8 cellular contexts compared by ENCODE assay signal in the genomic region with DNA sequence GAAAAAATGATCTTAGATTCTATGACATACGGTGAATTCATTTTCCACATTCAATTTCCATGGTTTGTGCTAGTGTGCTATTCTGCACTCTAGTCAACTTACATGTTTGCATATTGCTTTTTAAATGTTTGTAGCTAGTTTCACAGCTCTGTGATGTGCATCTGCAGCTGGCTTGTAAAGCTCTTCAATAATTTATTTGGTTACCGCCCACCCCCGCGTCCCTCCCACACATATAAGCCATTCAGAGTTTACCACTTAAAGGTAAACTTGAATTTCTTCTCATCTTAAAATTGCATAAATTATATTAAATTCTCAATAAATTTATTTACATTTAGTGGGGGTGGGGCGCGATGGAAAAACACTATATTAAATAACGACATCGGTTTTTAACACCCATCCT. TPM values are rescaled to one million over a fixed set of nuclear protein-coding genes. Genes with fewer than 3 reads are reported as not detected.
DNase-seq lines count a peak whose midpoint lies in the region; ATAC-seq and TF ChIP-seq lines count a peak whose summit lies in the region.

No MANE protein-coding gene starts in this region.

- H3K27me3 ChIP-seq in OCI-LY3 (ENCODE audit: low read depth, low read length) (no peaks in the 10 kb centered on the region), stomach (no peaks in the 10 kb centered on the region)

- TF ChIP-seq CTCF in OCI-LY3 (IDR thresholded peaks at IDR 0.05; ENCODE audit: low read depth, low read length) (no peak), stomach (IDR thresholded peaks at IDR 0.05) (no peak)

- no peaks in the 10 kb centered on the region for H3K9me3 ChIP-seq in OCI-LY3 (ENCODE audit: insufficient read depth, low read length)
- H3K9me3 ChIP-seq in stomach: no peaks in the 10 kb centered on the region

- H3K4me2 ChIP-seq in OCI-LY3 (ENCODE audit: low read length): peak overlapping the region; percentile 72

- H3K4me1 ChIP-seq in OCI-LY3 (ENCODE audit: low read length) (peaks cover 10% of the 10 kb centered on the region), stomach (peaks cover 0 to 26% (median 8%) of the 10 kb centered on the region in 4 donors)

- peak overlapping the region; percentile 63; the same call in 1 of the 2 replicates for H3K27ac ChIP-seq in OCI-LY3 (ENCODE audit: low read length)
- peak overlapping the region in 3 of 5 donors; percentile 86 to 87 (median 86) for H3K27ac ChIP-seq in stomach

- peak overlapping the region; percentile 84; the same call in 1 of the 2 replicates for H2AFZ ChIP-seq in OCI-LY3 (ENCODE audit: low read depth, low read length)

- intact Hi-C loops in stomach (cut with DNase I; ENCODE audit: low total_unique reads): no loop called here

- TF ChIP-seq POLR2A in stomach (IDR thresholded peaks at IDR 0.05): no peak

- peak overlapping the region; percentile 90 for H3K9ac ChIP-seq in OCI-LY3 (ENCODE audit: low read length)

- DNase-seq in NCI-H2107 treated with DMSO at 0.1 percent for 48 hours (lab: John Stamatoyannopoulos, UW; ENCODE audit: unreplicated experiment): peak; percentile 60
- no peak for DNase-seq in NCI-H2107 (lab: John Stamatoyannopoulos, UW)
- DNase-seq in astrocyte of the hippocampus (ENCODE audit: low read depth, low spot score): peak; percentile 38
- peak; percentile 16 for DNase-seq in kidney tubule cell (ENCODE audit: low spot score)
- DNase-seq in stomach: no peak

- no peak for TF ChIP-seq EP300 in stomach (IDR thresholded peaks at IDR 0.05)

- H3K4me3 ChIP-seq in OCI-LY3 (ENCODE audit: low read length) (peak overlapping the region; percentile 97), stomach (peak overlapping the region; percentile 46 to 57 (median 55))

- peaks cover 32% of the 10 kb centered on the region for H3K79me2 ChIP-seq in OCI-LY3 (ENCODE audit: low read length)

- 2 to 29% (median 10%) methylated on average over 8 of the region's 8 CpGs for WGBS in stomach, 5 donors

- H4K20me1 ChIP-seq in OCI-LY3 (ENCODE audit: insufficient read depth, low read length): no peaks in the 10 kb centered on the region

- H3K36me3 ChIP-seq in OCI-LY3 (replicated peaks; ENCODE audit: low read depth, low read length) (no peaks in the 10 kb centered on the region), stomach (no peaks in the 10 kb centered on the region)

- ATAC-seq in HG02678 (IDR thresholded peaks at IDR 0.05; ENCODE audit: unreplicated experiment): peak; percentile 46
- no peak for ATAC-seq in GM18519 (IDR thresholded peaks at IDR 0.05; ENCODE audit: low FRiP score, unreplicated experiment)

RNA-seq across cellular contexts. Expression of a gene that starts 0.3 kb away (rescaled TPM):
- total RNA-seq in stomach: 10 to 100 TPM in 2 of 5 donors, 1 to 10 TPM in 2, not detected in 1; 5.7 to 46.6 (median 13.2) TPM
- polyA plus RNA-seq in stomach: 10 to 100 TPM; 16.5 to 33.3 (median 30.8) TPM

Comparison
In these comparisons a context has a peak if more than half of its experiments do, and no peak if none do; other contexts are left out.
1. DNase-seq: peak in NCI-H2107 treated with DMSO at 0.1 percent for 48 hours (single experiment), astrocyte of the hippocampus (single experiment) and kidney tubule cell (single experiment); none in NCI-H2107 (single experiment) and stomach (single experiment).